Comparison of ENCODE assay signal across 9 cellular contexts in genomic region chr18:35616664-35617423, GRCh38. TPM values are rescaled to one million over a fixed set of nuclear protein-coding genes. Genes with fewer than 3 reads are reported as not detected.
A peak's percentile ranks its signal among the peaks of the same experiment; 100 is the strongest.
DNase-seq lines count a peak whose midpoint lies in the region; ATAC-seq, FAIRE-seq and TF ChIP-seq lines count a peak whose summit lies in the region.
"Had no signal": no experiment of that assay in that cellular context is flagged by ENCODE, and none has a peak within 500 bp of the region (broad histone marks: within the 10 kb centered on the region; RNA-seq: fewer than 3 reads in every experiment).

No MANE protein-coding gene starts in this region.

- peaks cover 12 to 78% (median 33%) of the 10 kb centered on the region in 4 donors for H3K4me1 ChIP-seq in transverse colon

- ATAC-seq in HG02571 (IDR thresholded peaks at IDR 0.05; ENCODE audit: unreplicated experiment) (peak; percentile 98), esophagus mucosa (peak; percentile 95)
- ATAC-seq in activated CD8-positive, alpha-beta T cell treated with anti-CD3 and anti-CD28 coated beads, Interleukin-2, amount 10 ng/mL, durations not matched to agents 7 days and 5 days = peak; percentile 94

- TF ChIP-seq CTCF in transverse colon (IDR thresholded peaks at IDR 0.05) = no peak

- peaks cover 8% of the 10 kb centered on the region for H3K4me1 Mint-ChIP-seq in activated CD8-positive, alpha-beta T cell treated with anti-CD3 and anti-CD28 coated beads, Interleukin-2, amount 10 ng/mL, durations not matched to agents 7 days and 5 days (ENCODE audit: low read depth)

- WGBS in transverse colon (ENCODE audit: low coverage in 1 of 2), 2 donors = 19 to 27% methylated on average over 6 of the region's 6 CpGs

- peak; percentile 23 for DNase-seq in GM12892 (ENCODE audit: insufficient read length)
- peak; percentile 85 for DNase-seq in NAMALWA (ENCODE audit: low spot score)
- DNase-seq in activated CD8-positive, alpha-beta T cell treated with anti-CD3 and anti-CD28 coated beads, Interleukin-2, amount 10 ng/mL, durations not matched to agents 7 days and 5 days = peak; percentile 78
- peak; percentile 89 for DNase-seq in non-pigmented ciliary epithelial cell (ENCODE audit: low read depth)
- DNase-seq in transverse colon = peak; percentile 66
- no peak for DNase-seq in cerebellum (ENCODE audit: low spot score)

- intact Hi-C loops in transverse colon (cut with DNase I; ENCODE audit: low total_unique reads) = no loop called here

- H3K4me3 Mint-ChIP-seq in activated CD8-positive, alpha-beta T cell treated with anti-CD3 and anti-CD28 coated beads, Interleukin-2, amount 10 ng/mL, durations not matched to agents 7 days and 5 days = no peak overlapping the region

- in situ Hi-C loops in transverse colon (cut with MboI; ENCODE audit: low pct_ligation_motif_present in 1 of 4, low pct_unique_long_range_greater_than_20kb in 1 of 4, low sequenced_read_pairs in 3 of 4) = no loop called here

- CTCF ChIA-PET in activated CD8-positive, alpha-beta T cell treated with anti-CD3 and anti-CD28 coated beads, Interleukin-2, amount 10 ng/mL, durations not matched to agents 7 days and 5 days (lab: Charles Lee) = interaction anchor here (0.9 to 1.8 kb wide), 3 partner anchors 9 to 230 kb away, joined by 3 to 4 read pairs (median 4); no protein-coding TSS in a partner anchor

- no peaks in the 10 kb centered on the region for H3K9me3 ChIP-seq in transverse colon
- H3K9me3 ChIP-seq: adrenal gland had no signal

- peak overlapping the region; percentile 69 to 77 (median 72) for H3K27ac ChIP-seq in transverse colon

- H3K4me3 ChIP-seq in transverse colon = peak overlapping the region in 1 of 4 donors; percentile 6
- H3K4me3 ChIP-seq: adrenal gland had no signal

- H3K9me3 Mint-ChIP-seq in activated CD8-positive, alpha-beta T cell treated with anti-CD3 and anti-CD28 coated beads, Interleukin-2, amount 10 ng/mL, durations not matched to agents 7 days and 5 days (ENCODE audit: insufficient read depth) = no peaks in the 10 kb centered on the region

- peak; percentile 93 for FAIRE-seq in GM12892 (lab: Jason Lieb, UNC)

- TF ChIP-seq EP300 in transverse colon (IDR thresholded peaks at IDR 0.05; ENCODE audit: low read depth) = no peak

- no peak overlapping the region for H3K27ac Mint-ChIP-seq in activated CD8-positive, alpha-beta T cell treated with anti-CD3 and anti-CD28 coated beads, Interleukin-2, amount 10 ng/mL, durations not matched to agents 7 days and 5 days

- TF ChIP-seq POLR2A in GM12892 (IDR thresholded peaks at IDR 0.05; ENCODE audit: low read depth, low read length) = no peak
- TF ChIP-seq POLR2A in transverse colon (IDR thresholded peaks at IDR 0.05) = no peak

- no peaks in the 10 kb centered on the region for H3K27me3 ChIP-seq in transverse colon
- H3K27me3 ChIP-seq: adrenal gland had no signal

- no peaks in the 10 kb centered on the region for H3K36me3 ChIP-seq in transverse colon
- H3K36me3 ChIP-seq: adrenal gland had no signal

- no peaks in the 10 kb centered on the region for H3K27me3 Mint-ChIP-seq in activated CD8-positive, alpha-beta T cell treated with anti-CD3 and anti-CD28 coated beads, Interleukin-2, amount 10 ng/mL, durations not matched to agents 7 days and 5 days (ENCODE audit: low read depth)

- POLR2A ChIA-PET in activated CD8-positive, alpha-beta T cell treated with anti-CD3 and anti-CD28 coated beads, Interleukin-2, amount 10 ng/mL, durations not matched to agents 7 days and 5 days (lab: Charles Lee) = interaction anchor here (0.6 to 2.8 kb wide), 3 partner anchors 34 to 311 kb away, joined by 3 to 14 read pairs (median 13); partner anchors contain the start of genes GALNT1 and INO80C

- H3K36me3 Mint-ChIP-seq in activated CD8-positive, alpha-beta T cell treated with anti-CD3 and anti-CD28 coated beads, Interleukin-2, amount 10 ng/mL, durations not matched to agents 7 days and 5 days (ENCODE audit: low read depth) = no peaks in the 10 kb centered on the region

RNA-seq across cellular contexts. Expression of gene GALNT1, which starts 35.3 kb away (rescaled TPM):
- 22.2 TPM for polyA plus RNA-seq in GM12892 (2012; ENCODE audit: missing spikeins)
- total RNA-seq in activated CD8-positive, alpha-beta T cell treated with anti-CD3 and anti-CD28 coated beads, Interleukin-2, amount 10 ng/mL, durations not matched to agents 7 days and 5 days = 10 to 100 TPM; 34.5 to 35.8 TPM
- total RNA-seq in esophagus mucosa (101 TPM), transverse colon (10 to 100 TPM; 21.7 to 86.8 (median 57.6) TPM), cerebellum (60.2 TPM)
